In genomic region chr2:218301176-218301819, GRCh38 we compare ENCODE assay signal across 8 cellular contexts. TPM values are rescaled to one million over a fixed set of nuclear protein-coding genes. Genes with fewer than 3 reads are reported as not detected.
DNase-seq lines count a peak whose midpoint lies in the region; ATAC-seq and TF ChIP-seq lines count a peak whose summit lies in the region.

No MANE protein-coding gene starts in this region.

- ATAC-seq in HG02759 (IDR thresholded peaks at IDR 0.05; ENCODE audit: unreplicated experiment) (peak; percentile 80), sciatic nerve (peak; percentile 83), HG02623 (IDR thresholded peaks at IDR 0.05; ENCODE audit: unreplicated experiment) (no peak)

- H3K4me3 ChIP-seq in adipocyte (ENCODE audit: low read length) = no peak overlapping the region
- no peak overlapping the region for H3K4me3 ChIP-seq in right atrium auricular region

- no peaks in the 10 kb centered on the region for H3K9me3 ChIP-seq in adipocyte (ENCODE audit: control insufficient read depth, low read length)
- H3K9me3 ChIP-seq in right atrium auricular region = no peaks in the 10 kb centered on the region

- intact Hi-C loops in sciatic nerve (cut with DNase I) = loop anchor here (10.0 kb wide), 1 partner anchor 164 kb away; no protein-coding TSS in a partner anchor

- peak; percentile 91 for DNase-seq in ELF-1 (ENCODE audit: low read depth, low spot score)
- peak; percentile 90 for DNase-seq in NCI-H1694 (lab: John Stamatoyannopoulos, UW)
- DNase-seq in T follicular helper cell (ENCODE audit: low read depth) = peak; percentile 80
- peak; percentile 94 for DNase-seq in adipocyte (ENCODE audit: low read depth)
- peak; percentile 88 for DNase-seq in right atrium auricular region (ENCODE audit: low spot score)
- peak; percentile 92 for DNase-seq in sciatic nerve (ENCODE audit: low spot score)

- peak overlapping the region; percentile 21 for H3K9ac ChIP-seq in adipocyte (ENCODE audit: low read length)

- peak; percentile 94 to 97 for TF ChIP-seq CTCF in right atrium auricular region (IDR thresholded peaks at IDR 0.05)

- H3K36me3 ChIP-seq in adipocyte (ENCODE audit: control insufficient read depth, insufficient read depth, low read length, severe bottlenecking) (no peaks in the 10 kb centered on the region), right atrium auricular region (no peaks in the 10 kb centered on the region)

- no peak overlapping the region for H3K27ac ChIP-seq in right atrium auricular region

- H3K27me3 ChIP-seq in adipocyte (replicated peaks; ENCODE audit: control insufficient read depth, insufficient read depth, low read length) = peaks cover 6% of the 10 kb centered on the region
- no peaks in the 10 kb centered on the region for H3K27me3 ChIP-seq in right atrium auricular region

- H3K4me1 ChIP-seq in adipocyte (ENCODE audit: control insufficient read depth, insufficient read depth, low read length) (no peaks in the 10 kb centered on the region), right atrium auricular region (peaks cover 0 to 3% of the 10 kb centered on the region in 2 donors)

RNA-seq across cellular contexts. Expression of gene TMBIM1, which starts 9.0 kb away (rescaled TPM):
- total RNA-seq in right atrium auricular region (100 to 1,000 TPM in 1 of 2 donors, 10 to 100 TPM in 1; 82.8 to 225 TPM), sciatic nerve (211 TPM)

RNA-seq across cellular contexts. Expression of gene PNKD, which starts 31.0 kb away (rescaled TPM):
- total RNA-seq in right atrium auricular region (10 to 100 TPM; 54.5 to 71.4 TPM), sciatic nerve (56.3 TPM)

RNA-seq across cellular contexts. Expression of gene AAMP, which starts 31.4 kb away (rescaled TPM):
- total RNA-seq in right atrium auricular region (10 to 100 TPM; 54.3 to 88.8 TPM), sciatic nerve (59.9 TPM)

RNA-seq across cellular contexts. Expression of gene GPBAR1, which starts 40.5 kb away (rescaled TPM):
- 10 to 100 TPM in 1 of 2 donors, 1 to 10 TPM in 1; 1.9 to 10.7 TPM for total RNA-seq in right atrium auricular region
- 0.94 TPM for total RNA-seq in sciatic nerve

RNA-seq across cellular contexts. Expression of gene CATIP, which starts 55.4 kb away (rescaled TPM):
- total RNA-seq in right atrium auricular region (not detected), sciatic nerve (not detected)
